In genomic region chr17:64153565-64153964, GRCh38 we compare ENCODE assay signal across 1 cellular context.
TF ChIP-seq lines count a peak whose summit lies in the region.

No MANE protein-coding gene starts in this region.

TF ChIP-seq in HepG2, 621 proteins besides CTCF, POLR2A, EP300 and RAD21 (continued from another document):
- TF ChIP-seq ZNF770 (CRISPR knock-in tag; IDR thresholded peaks at IDR 0.05) (peak; percentile 38; the same call in 1 of the 2 replicates), ZNF121 (CRISPR knock-in tag; IDR thresholded peaks at IDR 0.05) (peak; percentile 66)
